17 cellular contexts compared by ENCODE assay signal in genomic region chr1:194802572-194802971, GRCh38.
"Had no signal": no experiment of that assay in that cellular context is flagged by ENCODE, and none has a peak within 500 bp of the region (broad histone marks: within the 10 kb centered on the region; RNA-seq: fewer than 3 reads in every experiment).

No MANE protein-coding gene starts in this region.

- H3K9ac ChIP-seq: KMS-11 had no signal

- DNase-seq: Kasumi-1, MM.1S, NCI-H1092 treated with DMSO at 0.1 percent for 48 hours, NCI-H1436, NCI-H187, NCI-H2029, NCI-H2081 treated with DMSO at 0.1 percent for 48 hours, NCI-H2171, NCI-H226, NCI-H446, NCI-H510A, NCI-H524 treated with DMSO at 0.1 percent for 48 hours, NCI-H774, Right ventricle myocardium superior, RPMI8226, T-helper 2 cell had no signal

- H3K27ac ChIP-seq: KMS-11 had no signal

- H3K4me2 ChIP-seq: KMS-11 had no signal
